Comparison of ENCODE assay signal across 27 cellular contexts in the genomic region with DNA sequence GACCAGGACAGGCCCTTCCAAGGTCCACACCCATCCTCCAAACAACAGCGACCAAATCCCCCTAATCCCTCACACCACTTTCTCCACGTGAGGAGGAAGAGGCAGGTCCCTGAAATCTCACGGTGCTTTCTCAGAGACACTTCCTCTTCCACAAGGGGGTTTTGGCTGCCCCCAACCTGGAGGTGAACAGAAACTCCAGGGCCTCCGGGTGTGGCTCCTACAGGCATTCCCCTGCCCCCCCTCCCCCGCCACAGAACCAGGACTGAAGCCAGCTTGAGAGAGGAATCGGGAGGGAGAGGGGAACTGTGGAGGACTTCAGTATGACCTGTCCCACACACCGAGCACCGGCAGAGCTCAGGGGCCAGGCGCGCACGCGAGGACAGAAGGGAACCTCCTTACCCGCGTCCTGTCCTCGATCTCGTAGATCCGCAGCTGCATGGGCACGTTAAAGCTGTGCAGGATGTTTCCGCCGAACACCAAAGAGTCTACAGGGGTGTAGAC.
DNase-seq lines count a peak whose midpoint lies in the region; ATAC-seq, FAIRE-seq and TF ChIP-seq lines count a peak whose summit lies in the region.
"Had no signal": no experiment of that assay in that cellular context is flagged by ENCODE, and none has a peak within 500 bp of the region (broad histone marks: within the 10 kb centered on the region; RNA-seq: fewer than 3 reads in every experiment).

No MANE protein-coding gene starts in this region.

- no peak for TF ChIP-seq POLR2A in GM12891 (IDR thresholded peaks at IDR 0.05; ENCODE audit: low read depth, low read length)
- no peak for TF ChIP-seq POLR2A in heart left ventricle (IDR thresholded peaks at IDR 0.05)

- H3K4me3 ChIP-seq in heart left ventricle, result peak overlapping the region in 2 of 12 donors; percentile 7 to 8
- H3K4me3 ChIP-seq: HAP-1, ovary, spleen, testis had no signal

- DNase-seq in GM12891 (ENCODE audit: insufficient read length, low spot score) (no peak), NCI-H82 (lab: John Stamatoyannopoulos, UW) (peak; percentile 41), heart left ventricle (no peak), ureter (ENCODE audit: low spot score) (no peak), RKO (ENCODE audit: low spot score) (no peak), T-helper 9 cell (no peak)
- DNase-seq in stimulated activated naive B cell treated with anti-CD40 and anti-IgM and Interleukin-4, amounts not matched to agents 10 μg/mL and 1 μg/mL and 100 μg/mL, for 72 hours, result no peak
- DNase-seq: activated CD4-positive, alpha-beta memory T cell treated with anti-CD3 and anti-CD28 coated beads, Interleukin-2, amount 10 ng/mL, durations not matched to agents 7 days and 5 days; activated CD4-positive, CD25-positive, alpha-beta regulatory T cell treated with anti-CD3 and anti-CD28 coated beads, Interleukin-2, amount 50 U/mL, for 72 hours; activated effector memory CD4-positive, alpha-beta T cell treated with anti-CD3 and anti-CD28 coated beads, Interleukin-2, amount 50 U/mL, for 16 hours; activated naive CD8-positive, alpha-beta T cell treated with anti-CD3 and anti-CD28 coated beads, Interleukin-2, amount 10 ng/mL, durations not matched to agents 7 days and 5 days; CD4-positive, alpha-beta T cell; cerebellar nuclear complex; left colon; natural killer cell; NCI-H1105; NCI-H774; ovary; retina; SHP77; spleen; stimulated activated CD4-positive, alpha-beta T cell treated with anti-CD3 and anti-CD28 coated beads, Interleukin-4, amount 100 ng/mL, for 1 hour; stimulated activated naive CD4-positive, alpha-beta T cell treated with Interleukin-2 at 50 U/mL for 16 hours; testis had no signal

- intact Hi-C loops in heart left ventricle (cut with DNase I), result loop anchor here in 1 of 10 donors (1.0 kb wide), 1 partner anchor 16 kb away; no protein-coding TSS in a partner anchor

- no peak for FAIRE-seq in GM12891 (lab: Jason Lieb, UNC)

- peak in 3 of 4 donors; percentile 17 to 59 (median 19) for ATAC-seq in heart left ventricle
- ATAC-seq in stimulated activated naive B cell treated with anti-CD40 and anti-IgM and Interleukin-4, amounts not matched to agents 10 μg/mL and 1 μg/mL and 100 μg/mL, for 72 hours (replicated peaks), result peak; percentile 41 to 52
- ATAC-seq: left colon, natural killer cell had no signal

- H3K4me3 Mint-ChIP-seq in stimulated activated naive B cell treated with anti-CD40 and anti-IgM and Interleukin-4, amounts not matched to agents 10 μg/mL and 1 μg/mL and 100 μg/mL, for 72 hours, result peak overlapping the region; percentile 53
- H3K4me3 Mint-ChIP-seq: activated CD4-positive, alpha-beta memory T cell treated with anti-CD3 and anti-CD28 coated beads, Interleukin-2, amount 10 ng/mL, durations not matched to agents 7 days and 5 days; activated naive CD8-positive, alpha-beta T cell treated with anti-CD3 and anti-CD28 coated beads, Interleukin-2, amount 10 ng/mL, durations not matched to agents 7 days and 5 days; CD4-positive, alpha-beta T cell; mesothelial cell of epicardium; natural killer cell had no signal

- peaks cover 0 to 20% (median 5%) of the 10 kb centered on the region in 12 donors for H3K4me1 ChIP-seq in heart left ventricle
- H3K4me1 ChIP-seq: HAP-1 had no signal

- no peaks in the 10 kb centered on the region for H3K9me3 ChIP-seq in heart left ventricle
- H3K9me3 ChIP-seq: HAP-1, ovary, spleen, testis had no signal

- peaks cover 52 to 62% of the 10 kb centered on the region in 2 donors for H3K36me3 Mint-ChIP-seq in stimulated activated naive B cell treated with anti-CD40 and anti-IgM and Interleukin-4, amounts not matched to agents 10 μg/mL and 1 μg/mL and 100 μg/mL, for 72 hours

- H3K27ac Mint-ChIP-seq in stimulated activated naive B cell treated with anti-CD40 and anti-IgM and Interleukin-4, amounts not matched to agents 10 μg/mL and 1 μg/mL and 100 μg/mL, for 72 hours, result peak overlapping the region; percentile 67
- H3K27ac Mint-ChIP-seq: activated CD4-positive, alpha-beta memory T cell treated with anti-CD3 and anti-CD28 coated beads, Interleukin-2, amount 10 ng/mL, durations not matched to agents 7 days and 5 days; activated naive CD8-positive, alpha-beta T cell treated with anti-CD3 and anti-CD28 coated beads, Interleukin-2, amount 10 ng/mL, durations not matched to agents 7 days and 5 days; CD4-positive, alpha-beta T cell; mesothelial cell of epicardium; natural killer cell had no signal

- H3K27me3 ChIP-seq in heart left ventricle, result no peaks in the 10 kb centered on the region
- H3K27me3 ChIP-seq: ovary, spleen, testis had no signal

- peak overlapping the region in 9 of 12 donors; percentile 13 to 57 (median 25) for H3K27ac ChIP-seq in heart left ventricle
- H3K27ac ChIP-seq: epithelial cell of prostate, ovary, spleen, testis had no signal

- H3K36me3 ChIP-seq in heart left ventricle, result peaks cover 0 to 34% (median 10%) of the 10 kb centered on the region in 9 donors
- H3K36me3 ChIP-seq: ovary had no signal

- TF ChIP-seq CTCF in heart left ventricle (IDR thresholded peaks at IDR 0.05), result no peak

- WGBS in heart left ventricle, 4 donors, result 42 to 67% (median 58%) methylated on average over 14 to 20 of the region's 20 CpGs

- no peaks in the 10 kb centered on the region for H3K9me3 Mint-ChIP-seq in stimulated activated naive B cell treated with anti-CD40 and anti-IgM and Interleukin-4, amounts not matched to agents 10 μg/mL and 1 μg/mL and 100 μg/mL, for 72 hours
- H3K9me3 Mint-ChIP-seq: activated CD4-positive, alpha-beta memory T cell treated with anti-CD3 and anti-CD28 coated beads, Interleukin-2, amount 10 ng/mL, durations not matched to agents 7 days and 5 days; activated naive CD8-positive, alpha-beta T cell treated with anti-CD3 and anti-CD28 coated beads, Interleukin-2, amount 10 ng/mL, durations not matched to agents 7 days and 5 days; CD4-positive, alpha-beta T cell; mesothelial cell of epicardium; natural killer cell had no signal

- H3K4me1 Mint-ChIP-seq in stimulated activated naive B cell treated with anti-CD40 and anti-IgM and Interleukin-4, amounts not matched to agents 10 μg/mL and 1 μg/mL and 100 μg/mL, for 72 hours, result peaks cover 43 to 56% of the 10 kb centered on the region in 2 donors

- no peaks in the 10 kb centered on the region for H3K27me3 Mint-ChIP-seq in stimulated activated naive B cell treated with anti-CD40 and anti-IgM and Interleukin-4, amounts not matched to agents 10 μg/mL and 1 μg/mL and 100 μg/mL, for 72 hours
- H3K27me3 Mint-ChIP-seq: activated CD4-positive, alpha-beta memory T cell treated with anti-CD3 and anti-CD28 coated beads, Interleukin-2, amount 10 ng/mL, durations not matched to agents 7 days and 5 days; activated naive CD8-positive, alpha-beta T cell treated with anti-CD3 and anti-CD28 coated beads, Interleukin-2, amount 10 ng/mL, durations not matched to agents 7 days and 5 days; CD4-positive, alpha-beta T cell had no signal

TF ChIP-seq in GM12891, 5 proteins besides CTCF, POLR2A, EP300 and RAD21:
- no peak for TF ChIP-seq POLR2AphosphoS5 (IDR thresholded peaks at IDR 0.05; ENCODE audit: low read depth, low read length)
- TF ChIP-seq POU2F2 (IDR thresholded peaks at IDR 0.05; ENCODE audit: low read depth, low read length), result no peak
- no peak for TF ChIP-seq PAX5 (IDR thresholded peaks at IDR 0.05; ENCODE audit: insufficient read depth, low read length, severe bottlenecking)
- TF ChIP-seq TAF1 (IDR thresholded peaks at IDR 0.05; ENCODE audit: low read depth, low read length), result no peak
- TF ChIP-seq SPI1 (IDR thresholded peaks at IDR 0.05; ENCODE audit: low read depth, low read length), result peak; percentile 80
